In genomic region chr3:49277357-49277723, GRCh38 we compare ENCODE assay signal across 8 cellular contexts. TPM values are rescaled to one million over a fixed set of nuclear protein-coding genes. Genes with fewer than 3 reads are reported as not detected.
A peak's percentile ranks its signal among the peaks of the same experiment; 100 is the strongest.
DNase-seq lines count a peak whose midpoint lies in the region; ATAC-seq and TF ChIP-seq lines count a peak whose summit lies in the region.

No MANE protein-coding gene starts in this region.

- DNase-seq in activated B cell treated with CpG ODN at 0.5 μM for 24 hours = no peak
- DNase-seq in globus pallidus (ENCODE audit: low spot score) = peak; percentile 20
- no peak for DNase-seq in sciatic nerve (ENCODE audit: low spot score)
- no peak for DNase-seq in effector CD4-positive, alpha-beta T cell
- no peak for DNase-seq in activated effector memory CD4-positive, alpha-beta T cell treated with Interleukin-2 at 50 U/mL for 16 hours
- DNase-seq in DMS79 treated with DMSO at 0.1 percent for 48 hours (lab: John Stamatoyannopoulos, UW) = no peak
- no peak for DNase-seq in NCI-H774 (lab: John Stamatoyannopoulos, UW)

- peak overlapping the region; percentile 92 for H3K27ac Mint-ChIP-seq in activated B cell treated with CpG ODN at 0.5 μM for 24 hours

- peak overlapping the region; percentile 45; the same call in 1 of the 2 replicates for H3K4me3 ChIP-seq in GM08714 (ENCODE audit: low read length)

- no peaks in the 10 kb centered on the region for H3K9me3 Mint-ChIP-seq in activated B cell treated with CpG ODN at 0.5 μM for 24 hours

- no peak for TF ChIP-seq CTCF in activated B cell treated with CpG ODN at 0.5 μM for 24 hours (IDR thresholded peaks at IDR 0.05)

- intact Hi-C loops in activated B cell treated with CpG ODN at 0.5 μM for 24 hours (cut with micrococcal nuclease) (loop anchor here (2.0 kb wide), 1 partner anchor 107 kb away; the partner anchor contains the start of gene KLHDC8B), sciatic nerve (cut with DNase I) (no loop called here)

- H3K4me3 Mint-ChIP-seq in activated B cell treated with CpG ODN at 0.5 μM for 24 hours = peak overlapping the region; percentile 89

- peaks cover 34% of the 10 kb centered on the region for H3K36me3 Mint-ChIP-seq in activated B cell treated with CpG ODN at 0.5 μM for 24 hours (ENCODE audit: low read depth)

- peaks cover 20% of the 10 kb centered on the region for H3K4me1 Mint-ChIP-seq in activated B cell treated with CpG ODN at 0.5 μM for 24 hours

- no peaks in the 10 kb centered on the region for H3K27me3 Mint-ChIP-seq in activated B cell treated with CpG ODN at 0.5 μM for 24 hours

- CTCF ChIA-PET in activated B cell treated with CpG ODN at 0.5 μM for 24 hours (lab: Charles Lee) = no interaction called here

- POLR2A ChIA-PET in activated B cell treated with CpG ODN at 0.5 μM for 24 hours (lab: Charles Lee) = interaction anchor here (0.6 to 2.2 kb wide), 3 partner anchors 61 to 184 kb away, joined by 4 to 8 read pairs (median 6); partner anchors contain the start of genes QRICH1 and USP4

- no peak for ATAC-seq in activated B cell treated with CpG ODN at 0.5 μM for 24 hours (ENCODE audit: low read depth)
- peak; percentile 43 for ATAC-seq in sciatic nerve

RNA-seq across cellular contexts. Expression of gene C3orf62, which starts 0.3 kb away (rescaled TPM):
- 5.3 and 6.1 TPM in 2 replicates for total RNA-seq in activated B cell treated with CpG ODN at 0.5 μM for 24 hours
- 6.7 TPM for total RNA-seq in sciatic nerve
